In genomic region chr5:181223729-181224389, GRCh38 we compare ENCODE assay signal across 8 cellular contexts. TPM values are rescaled to one million over a fixed set of nuclear protein-coding genes. Genes with fewer than 3 reads are reported as not detected.
DNase-seq lines count a peak whose midpoint lies in the region; ATAC-seq and TF ChIP-seq lines count a peak whose summit lies in the region.

No MANE protein-coding gene starts in this region.

- peak overlapping the region; percentile 96 for H3K4me3 Mint-ChIP-seq in CD4-positive, alpha-beta T cell
- H3K4me3 Mint-ChIP-seq in activated CD8-positive, alpha-beta T cell treated with anti-CD3 and anti-CD28 coated beads for 36 hours = peak overlapping the region; percentile 91

- CTCF ChIA-PET in CD4-positive, alpha-beta T cell (lab: Charles Lee) = interaction anchor here (0.6 to 2.5 kb wide), 5 partner anchors 16 to 39 kb away, joined by 3 to 14 read pairs (median 3); partner anchors contain the start of gene TRIM52
- CTCF ChIA-PET in HEK293 (lab: Yijun Ruan, JAX) = interaction anchor here (0.6 kb wide), 1 partner anchor 17 kb away, joined by 4 read pairs; no protein-coding TSS in a partner anchor
- CTCF ChIA-PET in activated CD8-positive, alpha-beta T cell treated with anti-CD3 and anti-CD28 coated beads for 36 hours (lab: Charles Lee) = interaction anchor here (1.3 kb wide), 1 partner anchor 32 kb away, joined by 5 read pairs; no protein-coding TSS in a partner anchor

- 1 to 2% (median 2%) methylated on average over 25 to 31 of the region's 31 CpGs for WGBS in heart left ventricle, 4 donors

- POLR2A ChIA-PET in CD4-positive, alpha-beta T cell (lab: Charles Lee) = interaction anchor here (0.6 to 5.8 kb wide), 17 partner anchors 9 to 419 kb away, joined by 3 to 187 read pairs (median 6); partner anchors contain the start of genes RACK1, TRIM52 and TRIM7
- POLR2A ChIA-PET in HEK293 (lab: Yijun Ruan, JAX) = interaction anchor here (0.6 to 4.4 kb wide), 20 partner anchors 9 to 324 kb away, joined by 3 to 49 read pairs (median 6); partner anchors contain the start of genes RACK1, TRIM52 and TRIM7
- POLR2A ChIA-PET in activated CD8-positive, alpha-beta T cell treated with anti-CD3 and anti-CD28 coated beads for 36 hours (lab: Charles Lee) = interaction anchor here (0.6 to 23.2 kb wide), 6 partner anchors 16 to 37 kb away, joined by 3 to 746 read pairs (median 16); partner anchors contain the start of genes RACK1 and TRIM52

- TF ChIP-seq POLR2A in heart left ventricle (IDR thresholded peaks at IDR 0.05) (no peak), erythroblast (IDR thresholded peaks at IDR 0.05; ENCODE audit: low read length) (no peak)

- H3K36me3 ChIP-seq in HEK293 (ENCODE audit: control insufficient read depth in 2 of 2, insufficient read depth in 1 of 2, low read length in 2 of 2) (peaks cover 9 to 29% of the 10 kb centered on the region in 2 experiments; a peak in 2 of 3 replicates), heart left ventricle (peaks cover 0 to 17% (median 13%) of the 10 kb centered on the region in 9 donors)

- no peaks in the 10 kb centered on the region for H3K9me3 Mint-ChIP-seq in CD4-positive, alpha-beta T cell
- no peaks in the 10 kb centered on the region for H3K9me3 Mint-ChIP-seq in activated CD8-positive, alpha-beta T cell treated with anti-CD3 and anti-CD28 coated beads for 36 hours

- TF ChIP-seq CTCF in CD4-positive, alpha-beta T cell (IDR thresholded peaks at IDR 0.05) = no peak
- TF ChIP-seq CTCF in HEK293 (tag by site-specific recombination; IDR thresholded peaks at IDR 0.05) (peak; percentile 14; the same call in 1 of the 2 replicates), heart left ventricle (IDR thresholded peaks at IDR 0.05) (no peak)
- no peak for TF ChIP-seq CTCF in activated CD8-positive, alpha-beta T cell treated with anti-CD3 and anti-CD28 coated beads for 36 hours (IDR thresholded peaks at IDR 0.05)

- no peaks in the 10 kb centered on the region for H3K27me3 ChIP-seq in CD4-positive, alpha-beta T cell (ENCODE audit: control insufficient read depth, insufficient read depth, low read length)
- no peaks in the 10 kb centered on the region for H3K27me3 ChIP-seq in heart left ventricle

- H3K4me3 ChIP-seq in HEK293 (ENCODE audit: low read depth, low read length) (peak overlapping the region; percentile 92), heart left ventricle (peak overlapping the region; percentile 63 to 96 (median 83))

- peak overlapping the region; percentile 99 for H3K27ac Mint-ChIP-seq in CD4-positive, alpha-beta T cell
- H3K27ac Mint-ChIP-seq in activated CD8-positive, alpha-beta T cell treated with anti-CD3 and anti-CD28 coated beads for 36 hours = peak overlapping the region; percentile 97

- peak overlapping the region; percentile 99 for H3K27ac ChIP-seq in CD4-positive, alpha-beta T cell (ENCODE audit: low read depth, low read length)
- H3K27ac ChIP-seq in HEK293 (ENCODE audit: extremely low read depth, low read depth, low read length) = peak overlapping the region; percentile 85; the same call in 1 of the 2 replicates
- peak overlapping the region; percentile 92 to 100 (median 97) for H3K27ac ChIP-seq in heart left ventricle

- H3K9me3 ChIP-seq in CD4-positive, alpha-beta T cell (ENCODE audit: control insufficient read depth, low read length) = no peaks in the 10 kb centered on the region
- H3K9me3 ChIP-seq in HEK293 (ENCODE audit: control insufficient read depth, insufficient read depth, low read depth, low read length) (no peaks in the 10 kb centered on the region), heart left ventricle (no peaks in the 10 kb centered on the region)

- peaks cover 48% of the 10 kb centered on the region for H3K4me1 Mint-ChIP-seq in CD4-positive, alpha-beta T cell (ENCODE audit: low read depth)
- peaks cover 44% of the 10 kb centered on the region for H3K4me1 Mint-ChIP-seq in activated CD8-positive, alpha-beta T cell treated with anti-CD3 and anti-CD28 coated beads for 36 hours (ENCODE audit: low read depth)

- DNase-seq in CD4-positive, alpha-beta T cell = peak in 1 of 10 experiments; percentile 22
- peak; percentile 78 for DNase-seq in activated CD8-positive, alpha-beta T cell treated with anti-CD3 and anti-CD28 coated beads for 36 hours
- DNase-seq in heart left ventricle = peak in 4 of 5 donors; percentile 57 to 74 (median 65)
- DNase-seq in sciatic nerve (ENCODE audit: low spot score) = peak; percentile 78
- DNase-seq in T-helper 9 cell = no peak
- no peak for DNase-seq in erythroblast (lab: John Stamatoyannopoulos, UW)

- peaks cover 21% of the 10 kb centered on the region for H3K27me3 Mint-ChIP-seq in CD4-positive, alpha-beta T cell
- H3K27me3 Mint-ChIP-seq in activated CD8-positive, alpha-beta T cell treated with anti-CD3 and anti-CD28 coated beads for 36 hours = peaks cover 5% of the 10 kb centered on the region

- H3K4me1 ChIP-seq in HEK293 (ENCODE audit: control insufficient read depth, insufficient read depth, low read length) (no peaks in the 10 kb centered on the region), heart left ventricle (peaks cover 0 to 42% (median 16%) of the 10 kb centered on the region in 12 donors)

- ATAC-seq in CD4-positive, alpha-beta T cell (ENCODE audit: poor library complexity) = no peak
- ATAC-seq in activated CD8-positive, alpha-beta T cell treated with anti-CD3 and anti-CD28 coated beads for 36 hours = peak; percentile 5
- ATAC-seq in heart left ventricle (peak in 2 of 4 donors; percentile 1 to 10), sciatic nerve (peak; percentile 12), HG02678 (IDR thresholded peaks at IDR 0.05; ENCODE audit: unreplicated experiment) (no peak)

- intact Hi-C loops in CD4-positive, alpha-beta T cell (cut with DNase I, micrococcal nuclease) = loop anchor here (1.0 to 2.0 kb wide), 3 partner anchors 17 to 37 kb away; partner anchors contain the start of gene TRIM52 (in 2 of the 2)
- intact Hi-C loops in activated CD8-positive, alpha-beta T cell treated with anti-CD3 and anti-CD28 coated beads for 36 hours (cut with micrococcal nuclease) = loop anchor here (2.0 to 5.0 kb wide), 3 partner anchors 19 to 38 kb away; partner anchors contain the start of genes RACK1 and TRIM52
- intact Hi-C loops in heart left ventricle (cut with DNase I) = loop anchor here (1.0 to 5.0 kb wide), 11 partner anchors 15 to 38 kb away; partner anchors contain the start of genes RACK1 (in 7 of the 10) and TRIM52 (in 3 of the 10)
- intact Hi-C loops in sciatic nerve (cut with DNase I) = no loop called here

- peaks cover 38% of the 10 kb centered on the region for H3K36me3 Mint-ChIP-seq in CD4-positive, alpha-beta T cell (ENCODE audit: low read depth)
- peaks cover 17% of the 10 kb centered on the region for H3K36me3 Mint-ChIP-seq in activated CD8-positive, alpha-beta T cell treated with anti-CD3 and anti-CD28 coated beads for 36 hours (ENCODE audit: low read depth)

TF ChIP-seq in HEK293, 187 proteins besides CTCF, POLR2A, EP300 and RAD21 (continues in another document):
- TF ChIP-seq ZNF501 (tag by site-specific recombination; IDR thresholded peaks at IDR 0.05) (0 out of 2 replicates have a peak, but pooled peaks have one; percentile 33), ZBTB8A (tag by site-specific recombination; IDR thresholded peaks at IDR 0.05) (no peak), ZBTB48 (tag by site-specific recombination; IDR thresholded peaks at IDR 0.05) (peak; percentile 95), ZNF335 (tag by site-specific recombination; conservative IDR thresholded peaks at IDR 0.05) (peak; percentile 87), ZNF211 (tag by site-specific recombination; IDR thresholded peaks at IDR 0.05; ENCODE audit: low read depth) (no peak), ZNF600 (tag by site-specific recombination; IDR thresholded peaks at IDR 0.05) (peak; percentile 75), ZNF391 (tag by site-specific recombination; IDR thresholded peaks at IDR 0.05; ENCODE audit: borderline replicate concordance, low read depth) (no peak), ZNF146 (tag by site-specific recombination; IDR thresholded peaks at IDR 0.05) (no peak), ZFHX2 (tag by site-specific recombination; conservative IDR thresholded peaks at IDR 0.05) (peak; percentile 95), ZBTB21 (tag by site-specific recombination; IDR thresholded peaks at IDR 0.05) (no peak), ZNF792 (tag by site-specific recombination; IDR thresholded peaks at IDR 0.05) (no peak), ZNF513 (tag by site-specific recombination; IDR thresholded peaks at IDR 0.05) (peak; percentile 76)

RNA-seq across cellular contexts. Expression of gene TRIM41, which starts 0.8 kb away (rescaled TPM):
- 10 to 100 TPM; 21.4 to 24.0 TPM for total RNA-seq in CD4-positive, alpha-beta T cell
- 10 to 100 TPM; 30.6 to 31.5 TPM for total RNA-seq in activated CD8-positive, alpha-beta T cell treated with anti-CD3 and anti-CD28 coated beads for 36 hours
- 10 to 100 TPM; 12.3 to 27.3 (median 23.9) TPM for total RNA-seq in heart left ventricle
- 10 to 100 TPM; 20.2 TPM for polyA plus RNA-seq in heart left ventricle
- 24.6 TPM for total RNA-seq in sciatic nerve

RNA-seq across cellular contexts. Expression of gene TRIM7, which starts 18.9 kb away (rescaled TPM):
- 1 to 10 TPM; 3.4 to 3.8 TPM for total RNA-seq in CD4-positive, alpha-beta T cell
- 1 to 10 TPM; 1.1 to 3.0 TPM for total RNA-seq in activated CD8-positive, alpha-beta T cell treated with anti-CD3 and anti-CD28 coated beads for 36 hours
- total RNA-seq in heart left ventricle = 10 to 100 TPM in 1 of 9 donors, 1 to 10 TPM in 8; 3.7 to 10.2 (median 6.7) TPM
- 10 to 100 TPM in 1 of 2 donors, 1 to 10 TPM in 1; 3.6 to 11.0 TPM for polyA plus RNA-seq in heart left ventricle
- total RNA-seq in sciatic nerve = 3.2 TPM

RNA-seq across cellular contexts. Expression of gene RACK1, which starts 19.8 kb away (rescaled TPM):
- total RNA-seq in CD4-positive, alpha-beta T cell = 1,000 to 10,000 TPM; 2,499 to 2,682 TPM
- total RNA-seq in activated CD8-positive, alpha-beta T cell treated with anti-CD3 and anti-CD28 coated beads for 36 hours = 1,000 to 10,000 TPM; 2,759 to 2,801 TPM
- total RNA-seq in heart left ventricle (1,000 to 10,000 TPM in 2 of 9 donors, 100 to 1,000 TPM in 7; 560 to 1,237 (median 771) TPM), sciatic nerve (1,122 TPM)
- polyA plus RNA-seq in heart left ventricle = 1,000 to 10,000 TPM in 1 of 2 donors, 100 to 1,000 TPM in 1; 876 to 2,287 TPM

RNA-seq across cellular contexts. Expression of gene TRIM52, which starts 37.1 kb away (rescaled TPM):
- total RNA-seq in CD4-positive, alpha-beta T cell = 10 to 100 TPM; 35.9 to 37.6 TPM
- 10 to 100 TPM; 13.2 to 13.8 TPM for total RNA-seq in activated CD8-positive, alpha-beta T cell treated with anti-CD3 and anti-CD28 coated beads for 36 hours
- total RNA-seq in heart left ventricle = 10 to 100 TPM in 1 of 9 donors, 1 to 10 TPM in 8; 5.6 to 12.8 (median 7.6) TPM
- 10 to 100 TPM in 1 of 2 donors, 1 to 10 TPM in 1; 5.9 to 10.3 TPM for polyA plus RNA-seq in heart left ventricle
- total RNA-seq in sciatic nerve = 14.1 TPM

Comparison
In these comparisons a context has a peak if more than half of its experiments do, and no peak if none do; other contexts are left out.
1. ATAC-seq: peak in activated CD8-positive, alpha-beta T cell treated with anti-CD3 and anti-CD28 coated beads for 36 hours (single experiment) and sciatic nerve (single experiment); none in CD4-positive, alpha-beta T cell (single experiment) and HG02678 (single experiment).
2. DNase-seq: peak in activated CD8-positive, alpha-beta T cell treated with anti-CD3 and anti-CD28 coated beads for 36 hours (single experiment), heart left ventricle (4 of 5) and sciatic nerve (single experiment); none in T-helper 9 cell (single experiment) and erythroblast (0 of 2).
3. Peak in every context shown above with its lines, with median percentiles within 50 percentile points of each other: H3K27ac ChIP-seq.